Comparison of ENCODE assay signal across 22 cellular contexts in genomic region chr1:3669971-3670431, GRCh38. TPM values are rescaled to one million over a fixed set of nuclear protein-coding genes. Genes with fewer than 3 reads are reported as not detected.
"Had no signal": no experiment of that assay in that cellular context is flagged by ENCODE, and none has a peak within 500 bp of the region (broad histone marks: within the 10 kb centered on the region; RNA-seq: fewer than 3 reads in every experiment).

No MANE protein-coding gene starts in this region.

- H3K9me3 ChIP-seq: ascending aorta, breast epithelium, neutrophil, suprapubic skin had no signal

- ATAC-seq: activated naive CD8-positive, alpha-beta T cell treated with anti-CD3 and anti-CD28 coated beads, Interleukin-2, amount 50 U/mL, for 24 hours; activated T-helper 17 cell treated with anti-CD3 and anti-CD28 coated beads, Interleukin-2, amount 50 U/mL, for 72 hours; effector memory CD8-positive, alpha-beta T cell; foreskin keratinocyte; naive thymus-derived CD8-positive, alpha-beta T cell; stimulated activated naive CD8-positive, alpha-beta T cell treated with anti-CD3 and anti-CD28 coated beads, Interleukin-15, Interleukin-2, amounts not matched to agents 100 U/mL and 50 U/mL, for 24 hours; T-cell had no signal

- H3K27me3 ChIP-seq: ascending aorta, neutrophil had no signal

- H3K79me2 ChIP-seq: parathyroid adenoma had no signal

- FAIRE-seq: small intestine had no signal

- H3K4me3 Mint-ChIP-seq: activated naive CD8-positive, alpha-beta T cell treated with anti-CD3 and anti-CD28 coated beads, Interleukin-2, amount 50 U/mL, for 24 hours; activated T-helper 17 cell treated with anti-CD3 and anti-CD28 coated beads, Interleukin-2, amount 50 U/mL, for 72 hours; effector memory CD8-positive, alpha-beta T cell; immature natural killer cell; naive thymus-derived CD8-positive, alpha-beta T cell; T-cell had no signal

- H3K9ac ChIP-seq: parathyroid adenoma had no signal

- H3K4me3 ChIP-seq: ascending aorta, breast epithelium, lung, suprapubic skin had no signal

- DNase-seq: activated CD4-positive, alpha-beta T cell treated with anti-CD3 and anti-CD28 coated beads for 1 hour; activated CD4-positive, alpha-beta T cell treated with anti-CD3 and anti-CD28 coated beads, Interleukin-2, amount 50 U/mL, for 4 hours; activated naive CD4-positive, alpha-beta T cell treated with Interleukin-2 at 50 U/mL for 16 hours; activated naive CD8-positive, alpha-beta T cell treated with anti-CD3 and anti-CD28 coated beads, Interleukin-2, amount 50 U/mL, for 24 hours; activated T-cell treated with anti-CD3 and anti-CD28 coated beads for 4 hours; effector memory CD8-positive, alpha-beta T cell; foreskin keratinocyte; immature natural killer cell; naive thymus-derived CD8-positive, alpha-beta T cell; retina; small intestine; stimulated activated naive CD8-positive, alpha-beta T cell treated with anti-CD3 and anti-CD28 coated beads, Interleukin-15, Interleukin-2, amounts not matched to agents 100 U/mL and 50 U/mL, for 24 hours; T-cell; T-helper 9 cell had no signal

- H3K27ac Mint-ChIP-seq: activated naive CD8-positive, alpha-beta T cell treated with anti-CD3 and anti-CD28 coated beads, Interleukin-2, amount 50 U/mL, for 24 hours; activated T-helper 17 cell treated with anti-CD3 and anti-CD28 coated beads, Interleukin-2, amount 50 U/mL, for 72 hours; effector memory CD8-positive, alpha-beta T cell; immature natural killer cell; naive thymus-derived CD8-positive, alpha-beta T cell; T-cell had no signal

- H3K27ac ChIP-seq: ascending aorta, breast epithelium, foreskin keratinocyte, parathyroid adenoma, suprapubic skin had no signal

- H2AFZ ChIP-seq: parathyroid adenoma had no signal

- H3K4me1 ChIP-seq: ascending aorta, breast epithelium had no signal

- H3K4me1 Mint-ChIP-seq: immature natural killer cell had no signal

- H3K36me3 ChIP-seq: ascending aorta, breast epithelium, neutrophil, suprapubic skin had no signal

- H3K36me3 Mint-ChIP-seq: immature natural killer cell; naive thymus-derived CD8-positive, alpha-beta T cell; T-cell had no signal

- H3K9me3 Mint-ChIP-seq: activated naive CD8-positive, alpha-beta T cell treated with anti-CD3 and anti-CD28 coated beads, Interleukin-2, amount 50 U/mL, for 24 hours; activated T-helper 17 cell treated with anti-CD3 and anti-CD28 coated beads, Interleukin-2, amount 50 U/mL, for 72 hours; effector memory CD8-positive, alpha-beta T cell; immature natural killer cell; naive thymus-derived CD8-positive, alpha-beta T cell; T-cell had no signal

RNA-seq across cellular contexts. Expression of gene TP73, which starts 17.7 kb away (rescaled TPM):
- total RNA-seq: ascending aorta; dermis blood vessel endothelial cell; naive thymus-derived CD8-positive, alpha-beta T cell had no signal
- polyA plus RNA-seq: immature natural killer cell had no signal
